In genomic region chr2:16663121-16663905, GRCh38 we compare ENCODE assay signal across 11 cellular contexts. TPM values are rescaled to one million over a fixed set of nuclear protein-coding genes. Genes with fewer than 3 reads are reported as not detected.
DNase-seq lines count a peak whose midpoint lies in the region; ATAC-seq, FAIRE-seq and TF ChIP-seq lines count a peak whose summit lies in the region.
"Had no signal": no experiment of that assay in that cellular context is flagged by ENCODE, and none has a peak within 500 bp of the region (broad histone marks: within the 10 kb centered on the region; RNA-seq: fewer than 3 reads in every experiment).

No MANE protein-coding gene starts in this region.

- no peak overlapping the region for H3K9ac ChIP-seq in liver (ENCODE audit: low read depth in 1 of 2, low read length in 2 of 2)
- H3K9ac ChIP-seq in HepG2 (ENCODE audit: insufficient read depth, low read depth, low read length): no peak overlapping the region
- peak overlapping the region in 1 of 2 donors; percentile 48 for H3K9ac ChIP-seq in duodenal mucosa (ENCODE audit: low read depth in 1 of 2, low read length in 2 of 2)

- CTCF ChIA-PET in HepG2 (lab: Yijun Ruan, JAX; ENCODE audit: low intra/inter-chr PET ratio, low total read pairs): no interaction called here

- H3K27me3 ChIP-seq in liver (ENCODE audit: control insufficient read depth in 4 of 4, insufficient read depth in 4 of 4, low read length in 3 of 4) (no peaks in the 10 kb centered on the region), HepG2 (ENCODE audit: control insufficient read depth in 1 of 2, insufficient read depth in 2 of 2, low read length in 2 of 2) (peaks cover 6 to 48% of the 10 kb centered on the region in 2 experiments; a peak in 3 of 5 replicates), duodenal mucosa (ENCODE audit: control insufficient read depth in 1 of 2, insufficient read depth in 2 of 2, low read length in 2 of 2) (peaks cover 8 to 20% of the 10 kb centered on the region in 2 donors)

- no peak for FAIRE-seq in HepG2 (lab: Jason Lieb, UNC)

- intact Hi-C loops in HepG2 (cut with micrococcal nuclease; ENCODE audit: unreplicated experiment): no loop called here

- TF ChIP-seq EP300 in HepG2 (IDR thresholded peaks at IDR 0.05; ENCODE audit: low read depth in 2 of 2, low read length in 2 of 2): no peak
- no peak for TF ChIP-seq EP300 in HepG2 (CRISPR knock-in tag; IDR thresholded peaks at IDR 0.05; ENCODE audit: borderline replicate concordance)

- H3K36me3 ChIP-seq in liver (ENCODE audit: control insufficient read depth in 4 of 4, insufficient read depth in 3 of 4, low read depth in 1 of 4, low read length in 3 of 4): no peaks in the 10 kb centered on the region
- H3K36me3 ChIP-seq in HepG2 (replicated peaks in 1 of 2; ENCODE audit: control insufficient read depth in 1 of 2, insufficient read depth in 2 of 2, low read length in 2 of 2): no peaks in the 10 kb centered on the region
- H3K36me3 ChIP-seq in duodenal mucosa (ENCODE audit: control insufficient read depth in 1 of 2, insufficient read depth in 2 of 2, low read length in 2 of 2): no peaks in the 10 kb centered on the region

- in situ Hi-C loops in HepG2 (cut with HindIII; ENCODE audit: extremely low pct_ligation_motif_present, low pct_unique_long_range_greater_than_20kb): no loop called here

- H3K4me1 Mint-ChIP-seq in neural crest cell: peaks cover 28% of the 10 kb centered on the region

- no peak for DNase-seq in HepG2 (ENCODE audit: low spot score)
- no peak for DNase-seq in neural crest cell (ENCODE audit: low read depth, low spot score)
- DNase-seq in COLO668 (lab: John Stamatoyannopoulos, UW; ENCODE audit: unreplicated experiment): no peak
- DNase-seq in Ammon's horn (ENCODE audit: low spot score): no peak
- DNase-seq: SW 1271 had no signal

- WGBS in liver: 83% methylated on average over 4 of the region's 4 CpGs
- 19% methylated on average over 4 of the region's 4 CpGs for WGBS in HepG2 (ENCODE audit: low lambda C conversion rate)

- TF ChIP-seq CTCF in liver (IDR thresholded peaks at IDR 0.05; ENCODE audit: low read depth, low read length, missing input control): no peak
- TF ChIP-seq CTCF in HepG2 (CRISPR knock-in tag; IDR thresholded peaks at IDR 0.05): no peak
- no peak for TF ChIP-seq CTCF in neural crest cell (conservative IDR thresholded peaks at IDR 0.05)

- no peak overlapping the region for H3K4me2 ChIP-seq in HepG2 (ENCODE audit: low read depth, low read length)

- H3K27me3 Mint-ChIP-seq in neural crest cell (ENCODE audit: low read depth): peaks cover 13% of the 10 kb centered on the region

- no peaks in the 10 kb centered on the region for H3K79me2 ChIP-seq in HepG2 (ENCODE audit: insufficient read depth, low read length)

- no peaks in the 10 kb centered on the region for H3K9me3 Mint-ChIP-seq in neural crest cell

- no peak overlapping the region for H2AFZ ChIP-seq in HepG2 (ENCODE audit: low read length)

- H3K27ac ChIP-seq in liver (ENCODE audit: low read depth in 1 of 2, low read length in 2 of 2) (peak overlapping the region; percentile 65 to 71), HepG2 (ENCODE audit: extremely low read length, insufficient read depth, low read length) (no peak overlapping the region), duodenal mucosa (ENCODE audit: low read depth, low read length) (peak overlapping the region; percentile 8)

- ATAC-seq in HepG2 (no peak), HG03378 (IDR thresholded peaks at IDR 0.05; ENCODE audit: unreplicated experiment) (no peak), GM21786 (IDR thresholded peaks at IDR 0.05; ENCODE audit: unreplicated experiment) (no peak)
- ATAC-seq: HCT116 had no signal

- POLR2A ChIA-PET in HepG2 (lab: Yijun Ruan, JAX): no interaction called here

- no peak overlapping the region for H3K27ac Mint-ChIP-seq in neural crest cell (ENCODE audit: unreplicated experiment)

- peaks cover 4% of the 10 kb centered on the region; the same call in 1 of the 2 replicates for H4K20me1 ChIP-seq in HepG2 (ENCODE audit: insufficient read depth, low read length)

- TF ChIP-seq RAD21 in liver (IDR thresholded peaks at IDR 0.05) (no peak), HepG2 (CRISPR knock-in tag; IDR thresholded peaks at IDR 0.05) (no peak)

- H3K4me3 Mint-ChIP-seq in neural crest cell: peak overlapping the region; percentile 86

- TF ChIP-seq POLR2A in HepG2 (IDR thresholded peaks at IDR 0.05; ENCODE audit: insufficient read depth in 1 of 2, low read depth in 2 of 2, low read length in 2 of 2): no peak

- H3K9me3 ChIP-seq in liver (ENCODE audit: control insufficient read depth in 4 of 4, low read length in 3 of 4): no peaks in the 10 kb centered on the region
- H3K9me3 ChIP-seq in HepG2 (ENCODE audit: low read length): no peaks in the 10 kb centered on the region
- no peaks in the 10 kb centered on the region for H3K9me3 ChIP-seq in duodenal mucosa (ENCODE audit: control insufficient read depth in 1 of 2, low read length in 2 of 2)

- H3K4me3 ChIP-seq in liver (ENCODE audit: low read depth in 1 of 3, low read length in 3 of 3) (no peak overlapping the region), HepG2 (replicated peaks in 1 of 3; ENCODE audit: insufficient read depth in 1 of 3, low read depth in 2 of 3, low read length in 3 of 3) (no peak overlapping the region), duodenal mucosa (ENCODE audit: low read depth in 1 of 2, low read length in 2 of 2) (peak overlapping the region; percentile 47 to 74)

- no TSS peak for BruUV-seq in HepG2 (replicated peaks; lab: Mats Ljungman, UMichigan)

- H3K36me3 Mint-ChIP-seq in neural crest cell (ENCODE audit: low read depth): no peaks in the 10 kb centered on the region

- peaks cover 0 to 11% (median 6%) of the 10 kb centered on the region in 4 donors for H3K4me1 ChIP-seq in liver (ENCODE audit: control insufficient read depth in 4 of 4, insufficient read depth in 4 of 4, low read length in 3 of 4)
- peaks cover 5% of the 10 kb centered on the region; the same call in 1 of the 2 replicates for H3K4me1 ChIP-seq in HepG2 (ENCODE audit: insufficient read depth, low read length)
- H3K4me1 ChIP-seq in duodenal mucosa (ENCODE audit: control insufficient read depth in 1 of 2, insufficient read depth in 2 of 2, low read length in 2 of 2): peaks cover 51 to 58% of the 10 kb centered on the region in 2 donors

TF ChIP-seq in liver, 16 proteins besides CTCF, POLR2A, EP300 and RAD21 (continues in another document):
- no peak for TF ChIP-seq JUND (IDR thresholded peaks at IDR 0.05)
- TF ChIP-seq NR2F2 (IDR thresholded peaks at IDR 0.05): peak; percentile 70

TF ChIP-seq in HepG2, 621 proteins besides CTCF, POLR2A, EP300 and RAD21 (continues in another document):
- no peak for TF ChIP-seq ZNF687 (CRISPR knock-in tag; IDR thresholded peaks at IDR 0.05)

RNA-seq across cellular contexts. Expression of gene CYRIA, which starts 2.3 kb away (rescaled TPM):
- total RNA-seq in liver (1 to 10 TPM; 3.1 to 4.3 TPM), HepG2 (2016; rRNA removed; fragmentation: Illumina TruSeq; extraction: Trizol) (not detected in 2 replicates), neural crest cell (10.2 and 11.1 TPM in 2 replicates)
- polyA plus RNA-seq in liver (1 to 10 TPM; 1.3 to 1.6 TPM), HepG2 (2011; rRNA removed) (0.09 TPM in 1 of 2 replicates, not detected in the other)
- not detected in 2 replicates for total RNA-seq in HepG2 (2016; cell fraction: cytosol; rRNA removed; fragmentation: Illumina TruSeq; extraction: Trizol; ENCODE audit: low read depth)
- not detected in 2 replicates for total RNA-seq in HepG2 (2016; cell fraction: insoluble cytoplasmic fraction; rRNA removed; fragmentation: Illumina TruSeq; extraction: Trizol)
- not detected in 2 replicates for total RNA-seq in HepG2 (2016; cell fraction: membrane; rRNA removed; fragmentation: Illumina TruSeq; extraction: Trizol)
- total RNA-seq in HepG2 (2016; cell fraction: nucleus; rRNA removed; fragmentation: Illumina TruSeq; extraction: Trizol): not detected in 2 replicates
- not detected in 2 replicates for polyA plus RNA-seq in HepG2 (2011; cell fraction: cytosol; rRNA removed)
- polyA plus RNA-seq in HepG2 (2011; cell fraction: nucleus; rRNA removed): 0.07 TPM in 1 of 2 replicates, not detected in the other
- not detected in 2 replicates for polyA plus RNA-seq in HepG2 (2012)
- not detected in 2 replicates for polyA plus RNA-seq in HepG2 (2016; cell fraction: cytosol; fragmentation: Illumina TruSeq; extraction: Trizol; ENCODE audit: low read depth)
- 0.12 TPM in 1 of 2 replicates, not detected in the other for polyA plus RNA-seq in HepG2 (2016; cell fraction: insoluble cytoplasmic fraction; fragmentation: Illumina TruSeq; extraction: Trizol; ENCODE audit: low read depth)
- not detected in 2 replicates for polyA plus RNA-seq in HepG2 (2016; cell fraction: membrane; fragmentation: Illumina TruSeq; extraction: Trizol; ENCODE audit: low read depth)
- polyA plus RNA-seq in HepG2 (2016; cell fraction: nucleus; fragmentation: Illumina TruSeq; extraction: Trizol; ENCODE audit: insufficient read depth, low read depth): not detected in 2 replicates
- not detected in 2 replicates for polyA minus RNA-seq in HepG2 (2011; rRNA and poly(A)+ RNA removed; ENCODE audit: low replicate concordance)
- not detected in 2 replicates for polyA minus RNA-seq in HepG2 (2011; cell fraction: cytosol; rRNA and poly(A)+ RNA removed)
- not detected in 2 replicates for polyA minus RNA-seq in HepG2 (2011; cell fraction: nucleus; rRNA and poly(A)+ RNA removed)
- polyA plus RNA-seq: BJ had no signal

Comparison
In these comparisons a context has a peak if more than half of its experiments do, and no peak if none do; other contexts are left out.
1. H3K4me3 ChIP-seq: peak in duodenal mucosa (2 of 2); none in liver (0 of 3) and HepG2 (0 of 3).